In the genomic region with DNA sequence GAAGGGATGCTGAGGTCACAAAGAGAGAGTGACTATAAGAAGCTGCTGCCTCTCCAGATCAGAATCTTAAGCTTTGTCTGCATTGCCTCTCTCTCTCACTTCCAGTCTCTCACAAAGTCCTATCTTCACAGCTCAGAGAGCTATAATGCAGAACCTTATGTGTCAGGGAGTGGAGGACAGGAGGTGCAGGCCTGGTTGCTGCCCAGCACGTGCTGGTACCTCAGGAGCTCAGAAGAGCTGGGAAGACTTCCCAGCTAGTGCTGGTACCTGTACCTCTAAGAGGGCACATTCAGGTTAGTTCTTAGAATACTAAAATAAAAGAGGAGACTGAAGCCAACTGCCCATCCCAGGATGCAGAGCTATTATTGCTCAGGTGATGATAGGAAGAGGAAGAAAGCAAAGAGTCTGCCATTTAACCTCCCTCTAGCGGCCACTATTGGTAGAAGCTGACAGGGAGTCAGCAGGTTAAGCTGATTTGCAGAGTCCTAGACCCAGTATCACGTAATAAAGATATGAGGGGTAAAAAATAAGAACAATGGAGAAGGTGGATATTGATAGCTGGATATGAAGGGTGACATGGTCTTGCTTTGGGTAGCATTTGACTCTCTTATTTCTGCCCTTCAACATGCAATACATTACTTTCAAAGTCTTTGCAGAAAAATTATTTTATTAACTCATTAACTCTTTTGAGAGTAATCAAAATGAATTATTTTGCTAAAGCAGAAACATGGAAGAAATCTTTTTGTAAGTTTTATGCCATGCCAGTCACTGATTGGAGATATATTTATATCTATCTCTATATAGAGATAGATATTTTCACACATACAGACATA, we compare ENCODE assay signal across 8 cellular contexts.
DNase-seq lines count a peak whose midpoint lies in the region; ATAC-seq and TF ChIP-seq lines count a peak whose summit lies in the region.

No MANE protein-coding gene starts in this region.

- POLR2A ChIA-PET in AG04449 (lab: Yijun Ruan, JAX), result no interaction called here

- DNase-seq in AG04449 (ENCODE audit: low read depth, low spot score) (no peak), GM13977 (ENCODE audit: low spot score) (peak; percentile 58), NCI-H446 (lab: John Stamatoyannopoulos, UW) (peak; percentile 10 to 52), aorta (no peak)
- DNase-seq in activated CD4-positive, alpha-beta T cell treated with anti-CD3 and anti-CD28 coated beads, Interleukin-2, amount 10 ng/mL, durations not matched to agents 24 days and 14 days, result peak; percentile 83
- peak; percentile 58 to 64 (median 62) for DNase-seq in effector memory CD8-positive, alpha-beta T cell

- H3K4me1 ChIP-seq in aorta (ENCODE audit: control insufficient read depth in 1 of 2, insufficient read depth in 2 of 2, low read length in 2 of 2), result peaks cover 0 to 3% of the 10 kb centered on the region in 2 donors

- TF ChIP-seq EP300 in neural cell (conservative IDR thresholded peaks at IDR 0.05; ENCODE audit: poor library complexity, severe bottlenecking), result no peak

- peak; percentile 55 for TF ChIP-seq RAD21 in neural cell (conservative IDR thresholded peaks at IDR 0.05)

- no peaks in the 10 kb centered on the region for H3K9me3 ChIP-seq in neural cell (ENCODE audit: low read length)
- no peaks in the 10 kb centered on the region for H3K9me3 ChIP-seq in aorta (ENCODE audit: control insufficient read depth, low read length)

- in situ Hi-C loops in GM13977 (cut with MboI; ENCODE audit: low pct_unique_long_range_greater_than_20kb, low sequenced_read_pairs, unreplicated experiment), result no loop called here

- H3K27ac ChIP-seq in neural cell (ENCODE audit: low read length) (no peak overlapping the region), aorta (ENCODE audit: low read depth in 1 of 2, low read length in 2 of 2) (no peak overlapping the region)

- peaks cover 24% of the 10 kb centered on the region for H3K4me1 Mint-ChIP-seq in activated CD4-positive, alpha-beta T cell treated with anti-CD3 and anti-CD28 coated beads, Interleukin-2, amount 10 ng/mL, durations not matched to agents 24 days and 14 days
- peaks cover 9 to 20% of the 10 kb centered on the region in 2 donors for H3K4me1 Mint-ChIP-seq in effector memory CD8-positive, alpha-beta T cell (ENCODE audit: low read depth in 2 of 2)

- H3K36me3 Mint-ChIP-seq in activated CD4-positive, alpha-beta T cell treated with anti-CD3 and anti-CD28 coated beads, Interleukin-2, amount 10 ng/mL, durations not matched to agents 24 days and 14 days (ENCODE audit: low read depth), result peaks cover 4% of the 10 kb centered on the region
- H3K36me3 Mint-ChIP-seq in effector memory CD8-positive, alpha-beta T cell (ENCODE audit: insufficient read depth), result no peaks in the 10 kb centered on the region

- H3K27ac Mint-ChIP-seq in activated CD4-positive, alpha-beta T cell treated with anti-CD3 and anti-CD28 coated beads, Interleukin-2, amount 10 ng/mL, durations not matched to agents 24 days and 14 days, result no peak overlapping the region
- H3K27ac Mint-ChIP-seq in effector memory CD8-positive, alpha-beta T cell, result peak overlapping the region in 1 of 2 donors; percentile 41

- CTCF ChIA-PET in AG04449 (lab: Yijun Ruan, JAX), result interaction anchor here (0.7 to 3.5 kb wide), 46 partner anchors 9 to 426 kb away, joined by 3 to 25 read pairs (median 4); no protein-coding TSS in a partner anchor

- no peaks in the 10 kb centered on the region for H3F3A ChIP-seq in neural cell (ENCODE audit: insufficient read depth, low read length, poor library complexity, severe bottlenecking)

- H3K36me3 ChIP-seq in neural cell (ENCODE audit: insufficient read depth, low read length) (no peaks in the 10 kb centered on the region), aorta (ENCODE audit: control insufficient read depth in 1 of 2, insufficient read depth in 2 of 2, low read length in 1 of 2) (no peaks in the 10 kb centered on the region)

- H3K4me3 Mint-ChIP-seq in activated CD4-positive, alpha-beta T cell treated with anti-CD3 and anti-CD28 coated beads, Interleukin-2, amount 10 ng/mL, durations not matched to agents 24 days and 14 days, result no peak overlapping the region
- H3K4me3 Mint-ChIP-seq in effector memory CD8-positive, alpha-beta T cell, result no peak overlapping the region

- H4K20me1 ChIP-seq in neural cell (ENCODE audit: insufficient read depth), result no peaks in the 10 kb centered on the region

- H3K79me2 ChIP-seq in neural cell (replicated peaks; ENCODE audit: insufficient read depth, low read length), result no peaks in the 10 kb centered on the region

- no peaks in the 10 kb centered on the region for H3K27me3 Mint-ChIP-seq in activated CD4-positive, alpha-beta T cell treated with anti-CD3 and anti-CD28 coated beads, Interleukin-2, amount 10 ng/mL, durations not matched to agents 24 days and 14 days
- H3K27me3 Mint-ChIP-seq in effector memory CD8-positive, alpha-beta T cell, result no peaks in the 10 kb centered on the region

- TF ChIP-seq CTCF in AG04449 (IDR thresholded peaks at IDR 0.05; ENCODE audit: insufficient read depth, low read length, missing control alignments) (peak; percentile 61), GM13977 (IDR thresholded peaks at IDR 0.05; ENCODE audit: extremely low read depth, insufficient read depth, missing control alignments) (peak; percentile 82), neural cell (IDR thresholded peaks at IDR 0.05; ENCODE audit: poor library complexity, severe bottlenecking) (peak; percentile 65)

- H3K4me3 ChIP-seq in AG04449 (ENCODE audit: low read depth, low read length), result no peak overlapping the region
- H3K4me3 ChIP-seq in neural cell (ENCODE audit: low read length), result no peak overlapping the region
- H3K4me3 ChIP-seq in aorta (ENCODE audit: low read length in 2 of 2), result no peak overlapping the region

- H3K27me3 ChIP-seq in neural cell (ENCODE audit: insufficient read depth, low read depth, low read length), result no peaks in the 10 kb centered on the region
- H3K27me3 ChIP-seq in aorta (ENCODE audit: control insufficient read depth in 1 of 2, insufficient read depth in 2 of 2, low read length in 1 of 2), result no peaks in the 10 kb centered on the region

- H3K9me3 Mint-ChIP-seq in activated CD4-positive, alpha-beta T cell treated with anti-CD3 and anti-CD28 coated beads, Interleukin-2, amount 10 ng/mL, durations not matched to agents 24 days and 14 days, result peaks cover 6% of the 10 kb centered on the region
- H3K9me3 Mint-ChIP-seq in effector memory CD8-positive, alpha-beta T cell, result no peaks in the 10 kb centered on the region

- no peaks in the 10 kb centered on the region for H3K9me2 ChIP-seq in neural cell (ENCODE audit: insufficient read depth, low read length)

- intact Hi-C loops in activated CD4-positive, alpha-beta T cell treated with anti-CD3 and anti-CD28 coated beads, Interleukin-2, amount 10 ng/mL, durations not matched to agents 24 days and 14 days (cut with micrococcal nuclease), result no loop called here
- intact Hi-C loops in aorta (cut with DNase I), result no loop called here

- ATAC-seq in HG02884 (IDR thresholded peaks at IDR 0.05; ENCODE audit: unreplicated experiment) (peak; percentile 90), aorta (ENCODE audit: low FRiP score) (no peak)
- peak; percentile 92 for ATAC-seq in effector memory CD8-positive, alpha-beta T cell (replicated peaks)

- WGBS in aorta, 2 donors, result 69 to 74% methylated on average over 3 of the region's 3 CpGs

- H2AFZ ChIP-seq in neural cell (ENCODE audit: low read depth, low read length), result no peak overlapping the region

- H3K4me2 ChIP-seq in neural cell (ENCODE audit: low read length), result no peak overlapping the region

- no peak overlapping the region for H3K9ac ChIP-seq in neural cell (ENCODE audit: low read length)

TF ChIP-seq in neural cell, 6 proteins besides CTCF, POLR2A, EP300 and RAD21:
- TF ChIP-seq EZH2 (IDR thresholded peaks at IDR 0.05; ENCODE audit: borderline replicate concordance, insufficient read depth, low read length, poor library complexity, severe bottlenecking) (no peak), SMC3 (conservative IDR thresholded peaks at IDR 0.05; ENCODE audit: poor library complexity) (peak; percentile 67)
TF ChIP-seq in neural cell: peak in this region for 1.

Comparison
In these comparisons a context has a peak if more than half of its experiments do, and no peak if none do; other contexts are left out.
1. DNase-seq: peak in GM13977 (single experiment), NCI-H446 (2 of 2), activated CD4-positive, alpha-beta T cell treated with anti-CD3 and anti-CD28 coated beads, Interleukin-2, amount 10 ng/mL, durations not matched to agents 24 days and 14 days (single experiment) and effector memory CD8-positive, alpha-beta T cell (3 of 3); none in AG04449 (single experiment) and aorta (0 of 2).
2. Peak in every context shown above with its lines, with median percentiles within 50 percentile points of each other: CTCF ChIP-seq.